ENCODE assay signal across 7 cellular contexts in the genomic region with DNA sequence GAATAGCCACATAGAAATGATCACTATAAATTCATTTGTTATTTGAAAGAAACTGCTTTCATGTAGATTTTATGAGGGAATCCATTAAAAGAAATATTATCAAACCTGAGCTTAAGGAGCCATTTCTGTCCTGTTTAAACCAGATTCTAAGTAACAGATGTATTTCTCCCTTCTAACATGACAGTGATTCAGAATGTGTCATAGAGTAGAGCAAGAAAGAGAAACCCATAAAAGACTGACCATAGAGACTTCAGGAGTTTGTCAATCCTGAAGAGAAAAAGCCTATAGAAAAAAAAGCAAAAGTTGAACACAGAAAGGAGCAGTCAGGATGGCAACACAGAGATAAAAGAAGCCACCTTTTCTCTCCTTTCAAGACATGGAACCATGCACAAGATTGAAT.
A peak's percentile ranks its signal among the peaks of the same experiment; 100 is the strongest.
DNase-seq lines count a peak whose midpoint lies in the region; TF ChIP-seq lines count a peak whose summit lies in the region.
"Not testable (repeated sequence)": the region's sequence is repeated elsewhere in the genome, so short reads cannot be mapped to it uniquely, and the experiment has no call there.

No MANE protein-coding gene starts in this region.

- DNase-seq in AG10803 (ENCODE audit: low read depth) (peak; percentile 15), GM04504 (ENCODE audit: low read depth) (peak; percentile 14), HT1080 (ENCODE audit: low read depth) (peak; percentile 71), RPMI7951 (ENCODE audit: low read depth) (peak; percentile 6), mammary epithelial cell (peak; percentile 50), fibroblast of the aortic adventitia (ENCODE audit: low read depth) (peak; percentile 9), myocyte (ENCODE audit: low read depth) (peak; percentile 45)

- not testable (repeated sequence) for H3K36me3 ChIP-seq in mammary epithelial cell (ENCODE audit: insufficient read depth, low read length)

- H3K4me2 ChIP-seq in mammary epithelial cell (ENCODE audit: insufficient read depth, low read depth, low read length) = not testable (repeated sequence)

- H3K27ac ChIP-seq in mammary epithelial cell (ENCODE audit: insufficient read depth, low read depth, low read length) = not testable (repeated sequence)

- H2AFZ ChIP-seq in mammary epithelial cell (ENCODE audit: low read depth, low read length) = not testable (repeated sequence)

- in situ Hi-C loops in mammary epithelial cell (cut with MboI; ENCODE audit: low sequenced_read_pairs in 2 of 2) = not testable (repeated sequence)

- not testable (repeated sequence) for H3K9me3 ChIP-seq in mammary epithelial cell (replicated peaks; ENCODE audit: insufficient read depth, low read length)

- dilution Hi-C loops in mammary epithelial cell (cut with HindIII; ENCODE audit: low sequenced_read_pairs) = not testable (repeated sequence)

- H3K79me2 ChIP-seq in mammary epithelial cell (ENCODE audit: insufficient read depth, low read length) = not testable (repeated sequence)

- intact Hi-C loops in mammary epithelial cell (cut with micrococcal nuclease) = not testable (repeated sequence)

- BruUV-seq in mammary epithelial cell (replicated peaks; lab: Mats Ljungman, UMichigan) = not testable (repeated sequence)

- H3K4me3 ChIP-seq in AG10803 (ENCODE audit: low read length); mammary epithelial cell (replicated peaks in 1 of 3; ENCODE audit: insufficient read depth in 1 of 3, low read depth in 2 of 3, low read length in 3 of 3); fibroblast of the aortic adventitia (ENCODE audit: low read depth, low read length): not testable (repeated sequence)

- CTCF ChIA-PET in mammary epithelial cell (lab: Charles Lee; ENCODE audit: low non-redundant PET) = not testable (repeated sequence)

- H4K20me1 ChIP-seq in mammary epithelial cell (ENCODE audit: insufficient read depth, low read length) = not testable (repeated sequence)

- H3K4me1 ChIP-seq in mammary epithelial cell (ENCODE audit: insufficient read depth, low read length) = not testable (repeated sequence)

- not testable (repeated sequence) for H3K9ac ChIP-seq in mammary epithelial cell (ENCODE audit: insufficient read depth, low read length)

- not testable (repeated sequence) for H3K27me3 ChIP-seq in mammary epithelial cell (ENCODE audit: insufficient read depth, low read length)

- TF ChIP-seq CTCF in AG10803 (conservative IDR thresholded peaks at IDR 0.05; ENCODE audit: low read length); mammary epithelial cell (conservative IDR thresholded peaks at IDR 0.05 in 1 of 2, IDR thresholded peaks at IDR 0.05 in 1 of 2; ENCODE audit: extremely low read depth in 1 of 2, insufficient read depth in 1 of 2, low read depth in 1 of 2, low read length in 2 of 2); fibroblast of the aortic adventitia (IDR thresholded peaks at IDR 0.05; ENCODE audit: insufficient read depth, low read length): not testable (repeated sequence)

Comparison
In these comparisons a context has a peak if more than half of its experiments do, and no peak if none do; other contexts are left out.
1. DNase-seq: peak in every context shown above with its lines; median percentile 71 in HT1080; 50 in mammary epithelial cell; 45 in myocyte; 15 in AG10803; 14 in GM04504; 9 in fibroblast of the aortic adventitia; 6 in RPMI7951.